1 cellular context compared by ENCODE assay signal in genomic region chr16:70579248-70579647, GRCh38.
TF ChIP-seq lines count a peak whose summit lies in the region.

No MANE protein-coding gene starts in this region.

TF ChIP-seq in IMR-90, 13 proteins besides CTCF, POLR2A, EP300 and RAD21:
- TF ChIP-seq MAZ (IDR thresholded peaks at IDR 0.05; ENCODE audit: borderline replicate concordance, low read depth, low read length) (no peak), RFX5 (IDR thresholded peaks at IDR 0.05; ENCODE audit: low read depth, low read length) (no peak), BHLHE40 (IDR thresholded peaks at IDR 0.05; ENCODE audit: low read depth, low read length) (no peak), RCOR1 (IDR thresholded peaks at IDR 0.05; ENCODE audit: insufficient replicate concordance, low read length) (no peak), CEBPB (IDR thresholded peaks at IDR 0.05; ENCODE audit: low read depth, low read length) (no peak), ELK1 (IDR thresholded peaks at IDR 0.05; ENCODE audit: borderline replicate concordance, low read depth, low read length) (no peak)
